In genomic region chr9:137168575-137168906, GRCh38 we compare ENCODE assay signal across 9 cellular contexts. TPM values are rescaled to one million over a fixed set of nuclear protein-coding genes. Genes with fewer than 3 reads are reported as not detected.
DNase-seq lines count a peak whose midpoint lies in the region; ATAC-seq and TF ChIP-seq lines count a peak whose summit lies in the region.
"Had no signal": no experiment of that assay in that cellular context is flagged by ENCODE, and none has a peak within 500 bp of the region (broad histone marks: within the 10 kb centered on the region; RNA-seq: fewer than 3 reads in every experiment).

No MANE protein-coding gene starts in this region.

- TF ChIP-seq EP300 in tibial nerve (IDR thresholded peaks at IDR 0.05), result no peak

- no peak for TF ChIP-seq POLR2A in tibial nerve (IDR thresholded peaks at IDR 0.05)

- H3K4me3 ChIP-seq in tibial nerve, result peak overlapping the region in 3 of 4 donors; percentile 13 to 41 (median 22)

- H3K9me3 ChIP-seq in tibial nerve, result no peaks in the 10 kb centered on the region

- CTCF ChIA-PET in activated CD8-positive, alpha-beta T cell treated with anti-CD3 and anti-CD28 coated beads, Interleukin-2, amount 10 ng/mL, durations not matched to agents 7 days and 5 days (lab: Charles Lee), result no interaction called here

- no peaks in the 10 kb centered on the region for H3K36me3 Mint-ChIP-seq in activated T-cell treated with anti-CD3 and anti-CD28 coated beads, Interleukin-2, amount 50 U/mL, for 72 hours (ENCODE audit: insufficient read depth in 2 of 2)
- no peaks in the 10 kb centered on the region for H3K36me3 Mint-ChIP-seq in activated T-cell treated with anti-CD3 and anti-CD28 coated beads, Interleukin-2, amount 50 U/mL, for 24 hours (ENCODE audit: low read depth)
- H3K36me3 Mint-ChIP-seq in activated CD8-positive, alpha-beta T cell treated with anti-CD3 and anti-CD28 coated beads, Interleukin-2, amount 10 ng/mL, durations not matched to agents 7 days and 5 days (ENCODE audit: low read depth), result no peaks in the 10 kb centered on the region

- H3K27ac Mint-ChIP-seq in activated T-cell treated with anti-CD3 and anti-CD28 coated beads, Interleukin-2, amount 50 U/mL, for 72 hours, result no peak overlapping the region
- no peak overlapping the region for H3K27ac Mint-ChIP-seq in activated T-cell treated with anti-CD3 and anti-CD28 coated beads, Interleukin-2, amount 50 U/mL, for 24 hours
- no peak overlapping the region for H3K27ac Mint-ChIP-seq in activated CD8-positive, alpha-beta T cell treated with anti-CD3 and anti-CD28 coated beads, Interleukin-2, amount 10 ng/mL, durations not matched to agents 7 days and 5 days
- H3K27ac Mint-ChIP-seq: dendritic cell treated with granulocyte-macrophage colony-stimulating factor and Interleukin-4, amounts not matched to agents 40 ng/mL and 50 ng/mL, for 4 days had no signal

- no peak for TF ChIP-seq CTCF in tibial nerve (IDR thresholded peaks at IDR 0.05)

- H3K4me3 Mint-ChIP-seq in activated T-cell treated with anti-CD3 and anti-CD28 coated beads, Interleukin-2, amount 50 U/mL, for 72 hours, result peak overlapping the region; percentile 59 to 73
- no peak overlapping the region for H3K4me3 Mint-ChIP-seq in activated T-cell treated with anti-CD3 and anti-CD28 coated beads, Interleukin-2, amount 50 U/mL, for 24 hours
- H3K4me3 Mint-ChIP-seq in activated CD8-positive, alpha-beta T cell treated with anti-CD3 and anti-CD28 coated beads, Interleukin-2, amount 10 ng/mL, durations not matched to agents 7 days and 5 days, result no peak overlapping the region
- H3K4me3 Mint-ChIP-seq: dendritic cell treated with granulocyte-macrophage colony-stimulating factor and Interleukin-4, amounts not matched to agents 40 ng/mL and 50 ng/mL, for 4 days had no signal

- DNase-seq in activated T-cell treated with anti-CD3 and anti-CD28 coated beads, Interleukin-2, amount 50 U/mL, for 72 hours, result peak in 1 of 2 donors; percentile 23
- no peak for DNase-seq in activated T-cell treated with anti-CD3 and anti-CD28 coated beads, Interleukin-2, amount 50 U/mL, for 24 hours
- no peak for DNase-seq in activated CD8-positive, alpha-beta T cell treated with anti-CD3 and anti-CD28 coated beads, Interleukin-2, amount 10 ng/mL, durations not matched to agents 7 days and 5 days
- no peak for DNase-seq in left lobe of liver (ENCODE audit: low spot score)
- DNase-seq in tibial nerve (ENCODE audit: low spot score in 2 of 2), result no peak
- no peak for DNase-seq in globus pallidus (ENCODE audit: low spot score)
- DNase-seq in NCI-H1930 (lab: John Stamatoyannopoulos, UW), result no peak
- no peak for DNase-seq in medulla oblongata (ENCODE audit: extremely low spot score)

- H3K27me3 ChIP-seq in tibial nerve, result peaks cover 9 to 71% of the 10 kb centered on the region in 2 donors

- no peak overlapping the region for H3K27ac ChIP-seq in tibial nerve

- H3K9me3 Mint-ChIP-seq in activated T-cell treated with anti-CD3 and anti-CD28 coated beads, Interleukin-2, amount 50 U/mL, for 72 hours, result no peaks in the 10 kb centered on the region
- H3K9me3 Mint-ChIP-seq in activated T-cell treated with anti-CD3 and anti-CD28 coated beads, Interleukin-2, amount 50 U/mL, for 24 hours, result no peaks in the 10 kb centered on the region
- no peaks in the 10 kb centered on the region for H3K9me3 Mint-ChIP-seq in activated CD8-positive, alpha-beta T cell treated with anti-CD3 and anti-CD28 coated beads, Interleukin-2, amount 10 ng/mL, durations not matched to agents 7 days and 5 days (ENCODE audit: insufficient read depth)
- H3K9me3 Mint-ChIP-seq: dendritic cell treated with granulocyte-macrophage colony-stimulating factor and Interleukin-4, amounts not matched to agents 40 ng/mL and 50 ng/mL, for 4 days had no signal

- ATAC-seq in activated T-cell treated with anti-CD3 and anti-CD28 coated beads, Interleukin-2, amount 50 U/mL, for 72 hours (replicated peaks in 1 of 2), result peak; percentile 18 to 21
- peak; percentile 13 for ATAC-seq in activated CD8-positive, alpha-beta T cell treated with anti-CD3 and anti-CD28 coated beads, Interleukin-2, amount 10 ng/mL, durations not matched to agents 7 days and 5 days
- ATAC-seq in left lobe of liver, result peak; percentile 3

- H3K36me3 ChIP-seq in tibial nerve, result no peaks in the 10 kb centered on the region

- H3K4me1 Mint-ChIP-seq in activated T-cell treated with anti-CD3 and anti-CD28 coated beads, Interleukin-2, amount 50 U/mL, for 72 hours (ENCODE audit: low read depth), result peaks cover 5% of the 10 kb centered on the region
- peaks cover 5% of the 10 kb centered on the region for H3K4me1 Mint-ChIP-seq in activated T-cell treated with anti-CD3 and anti-CD28 coated beads, Interleukin-2, amount 50 U/mL, for 24 hours (ENCODE audit: low read depth)
- H3K4me1 Mint-ChIP-seq in activated CD8-positive, alpha-beta T cell treated with anti-CD3 and anti-CD28 coated beads, Interleukin-2, amount 10 ng/mL, durations not matched to agents 7 days and 5 days (ENCODE audit: low read depth), result peaks cover 3% of the 10 kb centered on the region

- 0% methylated on average over 8 to 34 of the region's 35 CpGs for WGBS in tibial nerve, 2 donors

- peaks cover 0 to 36% (median 16%) of the 10 kb centered on the region in 4 donors for H3K4me1 ChIP-seq in tibial nerve

- POLR2A ChIA-PET in activated CD8-positive, alpha-beta T cell treated with anti-CD3 and anti-CD28 coated beads, Interleukin-2, amount 10 ng/mL, durations not matched to agents 7 days and 5 days (lab: Charles Lee), result interaction anchor here (0.6 kb wide), 1 partner anchor 12 kb away, joined by 3 read pairs; no protein-coding TSS in a partner anchor

- H3K27me3 Mint-ChIP-seq in activated T-cell treated with anti-CD3 and anti-CD28 coated beads, Interleukin-2, amount 50 U/mL, for 72 hours (ENCODE audit: low read depth), result peaks cover 26% of the 10 kb centered on the region
- H3K27me3 Mint-ChIP-seq in activated T-cell treated with anti-CD3 and anti-CD28 coated beads, Interleukin-2, amount 50 U/mL, for 24 hours, result peaks cover 77% of the 10 kb centered on the region
- H3K27me3 Mint-ChIP-seq in activated CD8-positive, alpha-beta T cell treated with anti-CD3 and anti-CD28 coated beads, Interleukin-2, amount 10 ng/mL, durations not matched to agents 7 days and 5 days (ENCODE audit: low read depth), result peaks cover 41% of the 10 kb centered on the region

RNA-seq across cellular contexts. Expression of gene LRRC26, which starts 1.3 kb away (rescaled TPM):
- not detected for total RNA-seq in activated T-cell treated with anti-CD3 and anti-CD28 coated beads, Interleukin-2, amount 50 U/mL, for 72 hours
- not detected for total RNA-seq in activated CD8-positive, alpha-beta T cell treated with anti-CD3 and anti-CD28 coated beads, Interleukin-2, amount 10 ng/mL, durations not matched to agents 7 days and 5 days
- not detected for total RNA-seq in left lobe of liver
- not detected for total RNA-seq in tibial nerve

RNA-seq across cellular contexts. Expression of gene TMEM210, which starts 3.3 kb away (rescaled TPM):
- total RNA-seq in activated T-cell treated with anti-CD3 and anti-CD28 coated beads, Interleukin-2, amount 50 U/mL, for 72 hours, result under 1 TPM; 0.50 to 0.74 TPM
- under 1 TPM; 0.29 to 0.32 TPM for total RNA-seq in activated CD8-positive, alpha-beta T cell treated with anti-CD3 and anti-CD28 coated beads, Interleukin-2, amount 10 ng/mL, durations not matched to agents 7 days and 5 days
- total RNA-seq in left lobe of liver (not detected), tibial nerve (not detected)

RNA-seq across cellular contexts. Expression of gene ANAPC2, which starts 19.8 kb away (rescaled TPM):
- 10 to 100 TPM; 56.9 to 63.5 TPM for total RNA-seq in activated T-cell treated with anti-CD3 and anti-CD28 coated beads, Interleukin-2, amount 50 U/mL, for 72 hours
- total RNA-seq in activated CD8-positive, alpha-beta T cell treated with anti-CD3 and anti-CD28 coated beads, Interleukin-2, amount 10 ng/mL, durations not matched to agents 7 days and 5 days, result 10 to 100 TPM; 60.2 to 64.1 TPM
- 35.5 TPM for total RNA-seq in left lobe of liver
- 10 to 100 TPM; 41.6 to 73.0 (median 58.9) TPM for total RNA-seq in tibial nerve

RNA-seq across cellular contexts. Expression of gene SSNA1, which starts 19.9 kb away (rescaled TPM):
- total RNA-seq in activated T-cell treated with anti-CD3 and anti-CD28 coated beads, Interleukin-2, amount 50 U/mL, for 72 hours, result 10 to 100 TPM; 64.1 to 84.5 TPM
- total RNA-seq in activated CD8-positive, alpha-beta T cell treated with anti-CD3 and anti-CD28 coated beads, Interleukin-2, amount 10 ng/mL, durations not matched to agents 7 days and 5 days, result 10 to 100 TPM; 88.2 to 90.0 TPM
- total RNA-seq in left lobe of liver, result 29.4 TPM
- 10 to 100 TPM; 37.3 to 73.9 (median 53.5) TPM for total RNA-seq in tibial nerve

RNA-seq across cellular contexts. Expression of gene GRIN1, which starts 29.6 kb away (rescaled TPM):
- total RNA-seq in activated T-cell treated with anti-CD3 and anti-CD28 coated beads, Interleukin-2, amount 50 U/mL, for 72 hours, result 1 to 10 TPM in 1 of 2 donors, under 1 TPM in 1; 0.38 to 1.2 TPM
- not detected for total RNA-seq in activated CD8-positive, alpha-beta T cell treated with anti-CD3 and anti-CD28 coated beads, Interleukin-2, amount 10 ng/mL, durations not matched to agents 7 days and 5 days
- total RNA-seq in left lobe of liver (not detected), tibial nerve (under 1 TPM in 1 of 4 donors, not detected in 3; 0.21 TPM)

Comparison
In these comparisons a context has a peak if more than half of its experiments do, and no peak if none do; other contexts are left out.
1. H3K4me3 Mint-ChIP-seq: peak in activated T-cell treated with anti-CD3 and anti-CD28 coated beads, Interleukin-2, amount 50 U/mL, for 72 hours (2 of 2); none in activated T-cell treated with anti-CD3 and anti-CD28 coated beads, Interleukin-2, amount 50 U/mL, for 24 hours (single experiment) and activated CD8-positive, alpha-beta T cell treated with anti-CD3 and anti-CD28 coated beads, Interleukin-2, amount 10 ng/mL, durations not matched to agents 7 days and 5 days (single experiment).
2. Peak in every context shown above with its lines, with median percentiles within 50 percentile points of each other: ATAC-seq.